ENCODE assay signal across 23 cellular contexts in the genomic region with DNA sequence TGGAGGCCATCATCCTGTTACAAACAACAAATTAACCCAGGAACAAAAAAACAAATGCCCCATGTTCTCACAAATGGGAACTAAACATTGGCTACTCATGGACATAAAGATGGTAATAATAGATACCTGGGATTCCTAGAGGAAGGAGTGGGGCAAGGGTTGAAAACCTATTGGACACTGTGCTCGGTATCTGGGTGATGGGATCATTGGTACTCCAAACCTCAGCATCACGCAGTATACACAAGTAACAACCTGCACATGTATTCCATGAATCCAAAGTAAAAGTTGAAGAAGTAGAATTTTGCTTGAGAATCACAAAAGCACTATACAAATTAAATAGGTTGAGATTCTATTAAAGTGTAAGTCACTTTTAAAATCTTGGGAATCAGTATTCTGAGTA. TPM values are rescaled to one million over a fixed set of nuclear protein-coding genes. Genes with fewer than 3 reads are reported as not detected.
DNase-seq lines count a peak whose midpoint lies in the region; ATAC-seq and TF ChIP-seq lines count a peak whose summit lies in the region.
"Had no signal": no experiment of that assay in that cellular context is flagged by ENCODE, and none has a peak within 500 bp of the region (broad histone marks: within the 10 kb centered on the region; RNA-seq: fewer than 3 reads in every experiment).

No MANE protein-coding gene starts in this region.

- peaks cover 57% of the 10 kb centered on the region for H3K4me1 Mint-ChIP-seq in activated T-cell treated with anti-CD3 and anti-CD28 coated beads, Interleukin-2, amount 50 U/mL, for 24 hours (ENCODE audit: low read depth)
- H3K4me1 Mint-ChIP-seq in CD14-positive monocyte = peaks cover 25% of the 10 kb centered on the region
- peaks cover 37% of the 10 kb centered on the region for H3K4me1 Mint-ChIP-seq in activated naive CD8-positive, alpha-beta T cell treated with anti-CD3 and anti-CD28 coated beads for 36 hours
- peaks cover 34 to 38% of the 10 kb centered on the region in 2 donors for H3K4me1 Mint-ChIP-seq in natural killer cell treated with Interleukin-12 subunit alpha and Interleukin-12 subunit beta and Interleukin-15 and Interleukin-18, amount 100 ng/mL, for 72 hours (ENCODE audit: low read depth in 2 of 2)

- no peak for ATAC-seq in natural killer cell treated with Interleukin-12 subunit alpha and Interleukin-12 subunit beta and Interleukin-15 and Interleukin-18, amount 100 ng/mL, for 72 hours

- intact Hi-C loops in CD14-positive monocyte (cut with micrococcal nuclease) = no loop called here

- peaks cover 59% of the 10 kb centered on the region for H3K36me3 Mint-ChIP-seq in activated T-cell treated with anti-CD3 and anti-CD28 coated beads, Interleukin-2, amount 50 U/mL, for 24 hours (ENCODE audit: low read depth)
- H3K36me3 Mint-ChIP-seq in CD14-positive monocyte = peaks cover 45 to 51% of the 10 kb centered on the region in 2 donors
- peaks cover 21% of the 10 kb centered on the region for H3K36me3 Mint-ChIP-seq in activated naive CD8-positive, alpha-beta T cell treated with anti-CD3 and anti-CD28 coated beads for 36 hours
- H3K36me3 Mint-ChIP-seq in natural killer cell treated with Interleukin-12 subunit alpha and Interleukin-12 subunit beta and Interleukin-15 and Interleukin-18, amount 100 ng/mL, for 72 hours = peaks cover 24% of the 10 kb centered on the region

- TF ChIP-seq CTCF in CD14-positive monocyte (IDR thresholded peaks at IDR 0.05) = no peak

- no peaks in the 10 kb centered on the region for H3K27me3 Mint-ChIP-seq in activated T-cell treated with anti-CD3 and anti-CD28 coated beads, Interleukin-2, amount 50 U/mL, for 24 hours
- peaks cover 7 to 12% (median 11%) of the 10 kb centered on the region in 3 donors for H3K27me3 Mint-ChIP-seq in CD14-positive monocyte (ENCODE audit: low read depth in 3 of 3)
- H3K27me3 Mint-ChIP-seq in activated naive CD8-positive, alpha-beta T cell treated with anti-CD3 and anti-CD28 coated beads for 36 hours = no peaks in the 10 kb centered on the region
- H3K27me3 Mint-ChIP-seq in natural killer cell treated with Interleukin-12 subunit alpha and Interleukin-12 subunit beta and Interleukin-15 and Interleukin-18, amount 100 ng/mL, for 72 hours = peaks cover 0 to 7% of the 10 kb centered on the region in 2 donors
- H3K27me3 Mint-ChIP-seq: CD4-positive, CD25-positive, alpha-beta regulatory T cell had no signal

- H3K9me3 Mint-ChIP-seq in activated T-cell treated with anti-CD3 and anti-CD28 coated beads, Interleukin-2, amount 50 U/mL, for 24 hours = no peaks in the 10 kb centered on the region
- H3K9me3 Mint-ChIP-seq in CD14-positive monocyte = peaks cover 0 to 1% (median 0%) of the 10 kb centered on the region in 7 donors
- H3K9me3 Mint-ChIP-seq in activated naive CD8-positive, alpha-beta T cell treated with anti-CD3 and anti-CD28 coated beads for 36 hours = no peaks in the 10 kb centered on the region
- no peaks in the 10 kb centered on the region for H3K9me3 Mint-ChIP-seq in natural killer cell treated with Interleukin-12 subunit alpha and Interleukin-12 subunit beta and Interleukin-15 and Interleukin-18, amount 100 ng/mL, for 72 hours
- H3K9me3 Mint-ChIP-seq: CD4-positive, CD25-positive, alpha-beta regulatory T cell had no signal

- H3K27ac Mint-ChIP-seq in activated T-cell treated with anti-CD3 and anti-CD28 coated beads, Interleukin-2, amount 50 U/mL, for 24 hours = peak overlapping the region; percentile 22
- H3K27ac Mint-ChIP-seq in CD14-positive monocyte = peak overlapping the region in 6 of 7 donors; percentile 30 to 68 (median 40)
- peak overlapping the region; percentile 72 for H3K27ac Mint-ChIP-seq in activated naive CD8-positive, alpha-beta T cell treated with anti-CD3 and anti-CD28 coated beads for 36 hours
- peak overlapping the region; percentile 9 to 90 for H3K27ac Mint-ChIP-seq in natural killer cell treated with Interleukin-12 subunit alpha and Interleukin-12 subunit beta and Interleukin-15 and Interleukin-18, amount 100 ng/mL, for 72 hours

- no peak overlapping the region for H3K4me3 Mint-ChIP-seq in activated T-cell treated with anti-CD3 and anti-CD28 coated beads, Interleukin-2, amount 50 U/mL, for 24 hours
- no peak overlapping the region for H3K4me3 Mint-ChIP-seq in CD14-positive monocyte
- no peak overlapping the region for H3K4me3 Mint-ChIP-seq in activated naive CD8-positive, alpha-beta T cell treated with anti-CD3 and anti-CD28 coated beads for 36 hours
- H3K4me3 Mint-ChIP-seq in natural killer cell treated with Interleukin-12 subunit alpha and Interleukin-12 subunit beta and Interleukin-15 and Interleukin-18, amount 100 ng/mL, for 72 hours = peak overlapping the region; percentile 5
- H3K4me3 Mint-ChIP-seq: CD4-positive, CD25-positive, alpha-beta regulatory T cell had no signal

- DNase-seq in activated T-cell treated with anti-CD3 and anti-CD28 coated beads, Interleukin-2, amount 50 U/mL, for 24 hours = no peak
- DNase-seq in activated T-cell treated with anti-CD3 and anti-CD28 coated beads for 4 hours (no peak), CD14-positive monocyte (ENCODE audit: low spot score) (no peak), ureter (ENCODE audit: low spot score) (no peak), amniotic stem cell (lab: John Stamatoyannopoulos, UW) (no peak)
- DNase-seq in activated naive CD8-positive, alpha-beta T cell treated with anti-CD3 and anti-CD28 coated beads for 36 hours = no peak
- DNase-seq in natural killer cell treated with Interleukin-12 subunit alpha and Interleukin-12 subunit beta and Interleukin-15 and Interleukin-18, amount 100 ng/mL, for 72 hours (ENCODE audit: low spot score) = no peak
- DNase-seq: 8988T; CD4-positive, CD25-positive, alpha-beta regulatory T cell; DMS 273 treated with DMSO at 0.1 percent for 48 hours; DMS79; HCEC 1CT; NCI-H1048; NCI-H1694; NCI-H2029 treated with DMSO at 0.1 percent for 48 hours; NCI-H446 treated with DMSO at 0.1 percent for 48 hours; NCI-H526 treated with DMSO at 0.1 percent for 48 hours; Right ventricle myocardium superior; RPMI8226 had no signal

RNA-seq across cellular contexts. Expression of gene GHITM, which starts 16.7 kb away (rescaled TPM):
- 100 to 1,000 TPM; 312 to 363 TPM for polyA plus RNA-seq in CD14-positive monocyte
- total RNA-seq in activated naive CD8-positive, alpha-beta T cell treated with anti-CD3 and anti-CD28 coated beads for 36 hours = 100 to 1,000 TPM; 218 to 227 TPM
- 100 to 1,000 TPM; 121 to 157 TPM for total RNA-seq in natural killer cell treated with Interleukin-12 subunit alpha and Interleukin-12 subunit beta and Interleukin-15 and Interleukin-18, amount 100 ng/mL, for 72 hours
- 108 TPM for total RNA-seq in ureter

RNA-seq across cellular contexts. Expression of gene GPR15LG, which starts 17.6 kb away (rescaled TPM):
- polyA plus RNA-seq in CD14-positive monocyte = not detected
- total RNA-seq in activated naive CD8-positive, alpha-beta T cell treated with anti-CD3 and anti-CD28 coated beads for 36 hours = not detected
- total RNA-seq in natural killer cell treated with Interleukin-12 subunit alpha and Interleukin-12 subunit beta and Interleukin-15 and Interleukin-18, amount 100 ng/mL, for 72 hours = not detected
- total RNA-seq in ureter = 29.2 TPM
- total RNA-seq: CD4-positive, CD25-positive, alpha-beta regulatory T cell; H1; IMR-90; Right ventricle myocardium superior; SJSA1 had no signal
- polyA plus RNA-seq: BJ; CD4-positive, CD25-positive, alpha-beta regulatory T cell; H1; IMR-90 had no signal

RNA-seq across cellular contexts. Expression of gene CDHR1, which starts 38.3 kb away (rescaled TPM):
- polyA plus RNA-seq in CD14-positive monocyte = not detected
- 1 to 10 TPM in 1 of 2 experiments, under 1 TPM in 1; 0.91 to 1.6 TPM for total RNA-seq in activated naive CD8-positive, alpha-beta T cell treated with anti-CD3 and anti-CD28 coated beads for 36 hours
- 10 to 100 TPM in 1 of 2 donors, 1 to 10 TPM in 1; 3.3 to 10.2 TPM for total RNA-seq in natural killer cell treated with Interleukin-12 subunit alpha and Interleukin-12 subunit beta and Interleukin-15 and Interleukin-18, amount 100 ng/mL, for 72 hours
- 1.5 TPM for total RNA-seq in ureter
- total RNA-seq: IMR-90 had no signal
- polyA plus RNA-seq: BJ, IMR-90 had no signal

Comparison
In these comparisons a context has a peak if more than half of its experiments do, and no peak if none do; other contexts are left out.
1. H3K27ac Mint-ChIP-seq: peak in every context shown above with its lines; median percentile 72 in activated naive CD8-positive, alpha-beta T cell treated with anti-CD3 and anti-CD28 coated beads for 36 hours; 50 in natural killer cell treated with Interleukin-12 subunit alpha and Interleukin-12 subunit beta and Interleukin-15 and Interleukin-18, amount 100 ng/mL, for 72 hours; 40 in CD14-positive monocyte; 22 in activated T-cell treated with anti-CD3 and anti-CD28 coated beads, Interleukin-2, amount 50 U/mL, for 24 hours.
2. RNA of gene GPR15LG, which starts 17.6 kb away (total RNA-seq): 29.2 TPM in ureter (single experiment); not detected in activated naive CD8-positive, alpha-beta T cell treated with anti-CD3 and anti-CD28 coated beads for 36 hours and not detected in natural killer cell treated with Interleukin-12 subunit alpha and Interleukin-12 subunit beta and Interleukin-15 and Interleukin-18, amount 100 ng/mL, for 72 hours; every median in the first group is over 10 times any median in the second.